ENCODE assay signal across 8 cellular contexts in genomic region chr3:115147329-115148141, GRCh38. TPM values are rescaled to one million over a fixed set of nuclear protein-coding genes. Genes with fewer than 3 reads are reported as not detected.
DNase-seq lines count a peak whose midpoint lies in the region; ATAC-seq and TF ChIP-seq lines count a peak whose summit lies in the region.

No MANE protein-coding gene starts in this region.

- peaks cover 6 to 40% (median 24%) of the 10 kb centered on the region in 6 donors for H3K4me1 ChIP-seq in spleen

- TF ChIP-seq CTCF in AG09319 (IDR thresholded peaks at IDR 0.05; ENCODE audit: low read depth, low read length) (no peak), spleen (IDR thresholded peaks at IDR 0.05 in 8 of 11, conservative IDR thresholded peaks at IDR 0.05 in 3 of 11) (peak in 2 of 11 experiments; percentile 11 to 28)

- H3K27me3 ChIP-seq in spleen (replicated peaks in 1 of 7), result no peaks in the 10 kb centered on the region

- ATAC-seq in GM19025 (IDR thresholded peaks at IDR 0.05; ENCODE audit: low read depth, unreplicated experiment) (peak; percentile 71), HG03280 (IDR thresholded peaks at IDR 0.05; ENCODE audit: unreplicated experiment) (peak; percentile 79)
- ATAC-seq in activated CD4-positive, CD25-positive, alpha-beta regulatory T cell treated with anti-CD3 and anti-CD28 coated beads, Interleukin-2, amount 50 U/mL, for 24 hours, result peak; percentile 83 to 85

- peak overlapping the region; percentile 91 to 99 (median 98) for H3K27ac ChIP-seq in spleen

- intact Hi-C loops in spleen (cut with DNase I; ENCODE audit: low total_unique reads), result no loop called here

- H3K4me3 ChIP-seq in spleen, result peak overlapping the region; percentile 40 to 84 (median 65)

- TF ChIP-seq POLR2A in spleen (IDR thresholded peaks at IDR 0.05), result peak in 2 of 3 donors; percentile 68 to 83

- 1 to 2% (median 1%) methylated on average over 52 to 54 of the region's 54 CpGs for WGBS in spleen, 5 donors

- H3K36me3 ChIP-seq in spleen, result no peaks in the 10 kb centered on the region

- H3K9me3 ChIP-seq in spleen, result peaks cover 0 to 5% (median 0%) of the 10 kb centered on the region in 8 donors

- peak; percentile 100 for DNase-seq in AG09319 (ENCODE audit: extremely low read depth, low read depth)
- DNase-seq in NCI-H345 (lab: John Stamatoyannopoulos, UW), result peak; percentile 100
- DNase-seq in cerebellar cortex (ENCODE audit: low spot score), result peak; percentile 100
- DNase-seq in iris pigment epithelial cell (ENCODE audit: low read depth), result peak; percentile 100
- DNase-seq in spleen, result peak; percentile 99

RNA-seq across cellular contexts. Expression of gene ZBTB20, which starts 0.4 kb away (rescaled TPM):
- 10 to 100 TPM; 55.5 to 89.7 (median 78.8) TPM for total RNA-seq in spleen
- polyA plus RNA-seq in spleen, result 1 to 10 TPM in 1 of 3 donors, under 1 TPM in 2; 0.32 to 2.6 (median 0.72) TPM

Comparison
In these comparisons a context has a peak if more than half of its experiments do, and no peak if none do; other contexts are left out.
1. Peak in every context shown above with its lines: DNase-seq, ATAC-seq, H3K4me3 ChIP-seq and H3K27ac ChIP-seq.